Comparison of ENCODE assay signal across 14 cellular contexts in the genomic region with DNA sequence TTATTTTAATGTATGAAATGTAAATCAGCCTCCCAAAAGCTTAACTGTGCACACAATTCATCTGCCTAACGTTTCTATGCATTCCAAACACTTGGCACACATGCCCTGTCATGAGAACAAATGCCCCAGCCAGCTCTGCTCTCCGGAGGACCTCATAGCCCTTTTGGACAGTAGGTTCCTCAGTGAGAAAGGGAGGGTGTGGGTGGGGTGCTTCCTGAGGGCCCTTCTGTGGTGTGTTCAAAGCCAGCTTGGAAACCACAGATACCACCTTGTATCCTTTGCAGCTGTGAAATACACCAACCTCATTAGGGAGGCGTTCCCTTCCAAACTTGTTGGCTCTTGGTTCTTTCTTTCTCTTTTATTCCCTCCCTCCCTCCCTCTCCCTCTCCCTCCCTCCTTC.
A peak's percentile ranks its signal among the peaks of the same experiment; 100 is the strongest.
DNase-seq lines count a peak whose midpoint lies in the region; ATAC-seq and TF ChIP-seq lines count a peak whose summit lies in the region.
"Had no signal": no experiment of that assay in that cellular context is flagged by ENCODE, and none has a peak within 500 bp of the region (broad histone marks: within the 10 kb centered on the region; RNA-seq: fewer than 3 reads in every experiment).

No MANE protein-coding gene starts in this region.

- intact Hi-C loops in CD8-positive, alpha-beta T cell (cut with DNase I, micrococcal nuclease) = no loop called here

- peak; percentile 73 for ATAC-seq in CD8-positive, alpha-beta T cell
- ATAC-seq in GM18909 (IDR thresholded peaks at IDR 0.05; ENCODE audit: poor library complexity, unreplicated experiment) (peak; percentile 54), GM18858 (IDR thresholded peaks at IDR 0.05; ENCODE audit: unreplicated experiment) (no peak)
- ATAC-seq: gastrocnemius medialis, left cardiac atrium had no signal

- WGBS in endodermal cell (ENCODE audit: insufficient coverage in 1 of 2, insufficient read length in 1 of 2), 2 experiments = 80 to 97% methylated on average over 1 to 3 of the region's 3 CpGs

- H3K4me3 Mint-ChIP-seq in CD8-positive, alpha-beta T cell = peak overlapping the region; percentile 72
- H3K4me3 Mint-ChIP-seq in T-helper 1 cell treated with Interleukin-12 subunit alpha and Interleukin-12 subunit beta and Interleukin-4 antibody, amounts not matched to agents 30 μg/mL and 1 μg/mL, for 36 hours = peak overlapping the region; percentile 55
- H3K4me3 Mint-ChIP-seq in endodermal cell = no peak overlapping the region
- H3K4me3 Mint-ChIP-seq: neural crest cell had no signal

- H3K27ac ChIP-seq in CD8-positive, alpha-beta T cell (ENCODE audit: low read depth, low read length) = no peak overlapping the region
- H3K27ac ChIP-seq in endodermal cell (ENCODE audit: low read depth, low read length) = no peak overlapping the region
- H3K27ac ChIP-seq: colonic mucosa, gastrocnemius medialis had no signal

- no peak overlapping the region for H3K9ac ChIP-seq in endodermal cell (ENCODE audit: extremely low read depth, low read length, poor library complexity, severe bottlenecking)

- H3K27ac Mint-ChIP-seq in CD8-positive, alpha-beta T cell = no peak overlapping the region
- peak overlapping the region; percentile 13 for H3K27ac Mint-ChIP-seq in T-helper 1 cell treated with Interleukin-12 subunit alpha and Interleukin-12 subunit beta and Interleukin-4 antibody, amounts not matched to agents 30 μg/mL and 1 μg/mL, for 36 hours
- H3K27ac Mint-ChIP-seq in endodermal cell = no peak overlapping the region

- H3K27me3 Mint-ChIP-seq in CD8-positive, alpha-beta T cell (ENCODE audit: low read depth) = peaks cover 43% of the 10 kb centered on the region
- peaks cover 65% of the 10 kb centered on the region for H3K27me3 Mint-ChIP-seq in T-helper 1 cell treated with Interleukin-12 subunit alpha and Interleukin-12 subunit beta and Interleukin-4 antibody, amounts not matched to agents 30 μg/mL and 1 μg/mL, for 36 hours (ENCODE audit: low read depth)
- H3K27me3 Mint-ChIP-seq in endodermal cell (ENCODE audit: insufficient read depth) = no peaks in the 10 kb centered on the region

- no peaks in the 10 kb centered on the region for H3K27me3 ChIP-seq in CD8-positive, alpha-beta T cell (ENCODE audit: insufficient read depth, low read length)
- no peaks in the 10 kb centered on the region for H3K27me3 ChIP-seq in endodermal cell (ENCODE audit: control insufficient read depth, insufficient read depth, low read length, poor library complexity, severe bottlenecking)
- H3K27me3 ChIP-seq: colonic mucosa had no signal

- peak in 5 of 7 experiments; percentile 18 to 64 (median 33) for DNase-seq in CD8-positive, alpha-beta T cell
- DNase-seq in ecto neural progenitor cell (ENCODE audit: low spot score) (peak; percentile 27), endodermal cell (no peak), glomerular visceral epithelial cell (ENCODE audit: extremely low spot score) (no peak), NCI-H2171 (lab: John Stamatoyannopoulos, UW) (no peak)
- DNase-seq: colonic mucosa, gastrocnemius medialis, left cardiac atrium, NCI-H2081 treated with DMSO at 0.1 percent for 48 hours had no signal

- H3K9me3 Mint-ChIP-seq in CD8-positive, alpha-beta T cell = no peaks in the 10 kb centered on the region
- no peaks in the 10 kb centered on the region for H3K9me3 Mint-ChIP-seq in T-helper 1 cell treated with Interleukin-12 subunit alpha and Interleukin-12 subunit beta and Interleukin-4 antibody, amounts not matched to agents 30 μg/mL and 1 μg/mL, for 36 hours
- no peaks in the 10 kb centered on the region for H3K9me3 Mint-ChIP-seq in endodermal cell
- H3K9me3 Mint-ChIP-seq: neural crest cell had no signal

- no peaks in the 10 kb centered on the region for H3K36me3 Mint-ChIP-seq in CD8-positive, alpha-beta T cell
- no peaks in the 10 kb centered on the region for H3K36me3 Mint-ChIP-seq in T-helper 1 cell treated with Interleukin-12 subunit alpha and Interleukin-12 subunit beta and Interleukin-4 antibody, amounts not matched to agents 30 μg/mL and 1 μg/mL, for 36 hours (ENCODE audit: low read depth)
- peaks cover 10% of the 10 kb centered on the region for H3K36me3 Mint-ChIP-seq in endodermal cell (ENCODE audit: low read depth)

- no peaks in the 10 kb centered on the region for H3K36me3 ChIP-seq in CD8-positive, alpha-beta T cell (ENCODE audit: insufficient read depth, low read length)
- no peaks in the 10 kb centered on the region for H3K36me3 ChIP-seq in endodermal cell (ENCODE audit: control insufficient read depth, insufficient read depth, low read length)
- H3K36me3 ChIP-seq: colonic mucosa, gastrocnemius medialis had no signal

- CTCF ChIA-PET in CD8-positive, alpha-beta T cell (lab: Charles Lee) = interaction anchor here (0.7 to 1.2 kb wide), 2 partner anchors 33 to 147 kb away, joined by 3 read pairs; no protein-coding TSS in a partner anchor

- POLR2A ChIA-PET in CD8-positive, alpha-beta T cell (lab: Charles Lee) = no interaction called here

- TF ChIP-seq CTCF in CD8-positive, alpha-beta T cell (IDR thresholded peaks at IDR 0.05) = no peak
- no peak for TF ChIP-seq CTCF in endodermal cell (conservative IDR thresholded peaks at IDR 0.05)

- peak overlapping the region; percentile 36 for H3K4me3 ChIP-seq in CD8-positive, alpha-beta T cell (ENCODE audit: low read depth, low read length)
- H3K4me3 ChIP-seq in endodermal cell (ENCODE audit: low read length) = no peak overlapping the region
- H3K4me3 ChIP-seq: colonic mucosa, gastrocnemius medialis, smooth muscle cell had no signal

- peaks cover 35% of the 10 kb centered on the region for H3K4me1 ChIP-seq in CD8-positive, alpha-beta T cell (ENCODE audit: insufficient read depth, low read length)
- peaks cover 4% of the 10 kb centered on the region for H3K4me1 ChIP-seq in endodermal cell (ENCODE audit: control insufficient read depth, insufficient read depth, low read length)
- H3K4me1 ChIP-seq: colonic mucosa had no signal

- H3K9me3 ChIP-seq in CD8-positive, alpha-beta T cell (ENCODE audit: low read length) = no peaks in the 10 kb centered on the region
- no peaks in the 10 kb centered on the region for H3K9me3 ChIP-seq in endodermal cell (ENCODE audit: control insufficient read depth, low read length)
- H3K9me3 ChIP-seq: colonic mucosa, gastrocnemius medialis had no signal

- peaks cover 32% of the 10 kb centered on the region for H3K4me1 Mint-ChIP-seq in CD8-positive, alpha-beta T cell (ENCODE audit: low read depth)
- H3K4me1 Mint-ChIP-seq in T-helper 1 cell treated with Interleukin-12 subunit alpha and Interleukin-12 subunit beta and Interleukin-4 antibody, amounts not matched to agents 30 μg/mL and 1 μg/mL, for 36 hours (ENCODE audit: low read depth) = peaks cover 21% of the 10 kb centered on the region
- peaks cover 12% of the 10 kb centered on the region for H3K4me1 Mint-ChIP-seq in endodermal cell

Comparison
In these comparisons a context has a peak if more than half of its experiments do, and no peak if none do; other contexts are left out.
1. DNase-seq: peak in CD8-positive, alpha-beta T cell (5 of 7) and ecto neural progenitor cell (single experiment); none in endodermal cell (single experiment), glomerular visceral epithelial cell (single experiment) and NCI-H2171 (single experiment).